ENCODE assay signal across 37 cellular contexts in genomic region chr4:67922697-67923096, GRCh38. TPM values are rescaled to one million over a fixed set of nuclear protein-coding genes. Genes with fewer than 3 reads are reported as not detected.
A peak's percentile ranks its signal among the peaks of the same experiment; 100 is the strongest.
DNase-seq lines count a peak whose midpoint lies in the region; ATAC-seq, FAIRE-seq and TF ChIP-seq lines count a peak whose summit lies in the region.
"Had no signal": no experiment of that assay in that cellular context is flagged by ENCODE, and none has a peak within 500 bp of the region (broad histone marks: within the 10 kb centered on the region; RNA-seq: fewer than 3 reads in every experiment).

No MANE protein-coding gene starts in this region.

- no peak for FAIRE-seq in astrocyte (lab: Jason Lieb, UNC)
- FAIRE-seq: islet of Langerhans, urothelium cell line had no signal

- CTCF ChIA-PET in mammary epithelial cell (lab: Charles Lee; ENCODE audit: low non-redundant PET) (no interaction called here), MCF 10A (lab: Yijun Ruan, JAX) (no interaction called here)
- CTCF ChIA-PET in CD8-positive, alpha-beta T cell (lab: Charles Lee), result no interaction called here
- CTCF ChIA-PET in CD4-positive, alpha-beta memory T cell (lab: Charles Lee; ENCODE audit: partially characterized antibody), result no interaction called here

- H3K27ac Mint-ChIP-seq in MCF 10A (ENCODE audit: low read depth, unreplicated experiment), result no peak overlapping the region
- no peak overlapping the region for H3K27ac Mint-ChIP-seq in astrocyte (ENCODE audit: unreplicated experiment)
- H3K27ac Mint-ChIP-seq in CD8-positive, alpha-beta T cell, result no peak overlapping the region
- H3K27ac Mint-ChIP-seq in CD4-positive, alpha-beta memory T cell, result no peak overlapping the region
- H3K27ac Mint-ChIP-seq: activated naive CD8-positive, alpha-beta T cell treated with anti-CD3 and anti-CD28 coated beads, Interleukin-2, amount 50 U/mL, for 24 hours; mesothelial cell of epicardium; naive thymus-derived CD4-positive, alpha-beta T cell; stimulated activated naive CD8-positive, alpha-beta T cell treated with anti-CD3 and anti-CD28 coated beads, Interleukin-15, Interleukin-2, amounts not matched to agents 100 ng/mL and 50 ng/mL, for 24 hours had no signal

- H3K4me1 ChIP-seq in mammary epithelial cell (ENCODE audit: insufficient read depth, low read length) (no peaks in the 10 kb centered on the region), astrocyte (ENCODE audit: insufficient read depth, low read length) (no peaks in the 10 kb centered on the region)
- no peaks in the 10 kb centered on the region for H3K4me1 ChIP-seq in CD8-positive, alpha-beta T cell (ENCODE audit: insufficient read depth, low read length)
- H3K4me1 ChIP-seq in CD4-positive, alpha-beta memory T cell (ENCODE audit: insufficient read depth, low read length), result no peaks in the 10 kb centered on the region
- H3K4me1 ChIP-seq: gastroesophageal sphincter, prostate gland had no signal

- POLR2A ChIA-PET in MCF 10A (lab: Yijun Ruan, JAX), result no interaction called here
- POLR2A ChIA-PET in CD8-positive, alpha-beta T cell (lab: Charles Lee), result no interaction called here
- POLR2A ChIA-PET in CD4-positive, alpha-beta memory T cell (lab: Charles Lee; ENCODE audit: partially characterized antibody), result no interaction called here

- in situ Hi-C loops in mammary epithelial cell (cut with MboI; ENCODE audit: low sequenced_read_pairs in 2 of 2), result loop anchor here in 1 of 2 donors (5.0 kb wide), 1 partner anchor 45 kb away; no protein-coding TSS in a partner anchor

- H3K36me3 ChIP-seq in mammary epithelial cell (ENCODE audit: insufficient read depth, low read length), result no peaks in the 10 kb centered on the region
- no peaks in the 10 kb centered on the region for H3K36me3 ChIP-seq in astrocyte (ENCODE audit: insufficient read depth, low read length)
- H3K36me3 ChIP-seq in CD8-positive, alpha-beta T cell (ENCODE audit: insufficient read depth, low read length), result no peaks in the 10 kb centered on the region
- no peaks in the 10 kb centered on the region for H3K36me3 ChIP-seq in CD4-positive, alpha-beta memory T cell (ENCODE audit: insufficient read depth, low read length)
- H3K36me3 ChIP-seq: brain microvascular endothelial cell, gastroesophageal sphincter, prostate gland, thoracic aorta, WERI-Rb-1 had no signal

- H3K27me3 ChIP-seq in mammary epithelial cell (ENCODE audit: insufficient read depth, low read length) (no peaks in the 10 kb centered on the region), astrocyte (ENCODE audit: insufficient read depth, low read length) (no peaks in the 10 kb centered on the region)
- no peaks in the 10 kb centered on the region for H3K27me3 ChIP-seq in CD8-positive, alpha-beta T cell (ENCODE audit: insufficient read depth, low read length)
- H3K27me3 ChIP-seq in CD4-positive, alpha-beta memory T cell (ENCODE audit: insufficient read depth, low read length), result no peaks in the 10 kb centered on the region
- H3K27me3 ChIP-seq: brain microvascular endothelial cell, gastroesophageal sphincter had no signal

- H3K4me3 Mint-ChIP-seq in MCF 10A (ENCODE audit: unreplicated experiment) (no peak overlapping the region), astrocyte (ENCODE audit: unreplicated experiment) (no peak overlapping the region)
- H3K4me3 Mint-ChIP-seq in CD8-positive, alpha-beta T cell, result no peak overlapping the region
- H3K4me3 Mint-ChIP-seq in CD4-positive, alpha-beta memory T cell, result no peak overlapping the region
- H3K4me3 Mint-ChIP-seq: activated naive CD8-positive, alpha-beta T cell treated with anti-CD3 and anti-CD28 coated beads, Interleukin-2, amount 50 U/mL, for 24 hours; mesothelial cell of epicardium; naive thymus-derived CD4-positive, alpha-beta T cell; stimulated activated naive CD8-positive, alpha-beta T cell treated with anti-CD3 and anti-CD28 coated beads, Interleukin-15, Interleukin-2, amounts not matched to agents 100 ng/mL and 50 ng/mL, for 24 hours had no signal

- H3K4me2 ChIP-seq in mammary epithelial cell (ENCODE audit: insufficient read depth, low read depth, low read length) (no peak overlapping the region), astrocyte (ENCODE audit: low read length) (no peak overlapping the region)

- no peak overlapping the region for H3K27ac ChIP-seq in mammary epithelial cell (ENCODE audit: insufficient read depth, low read depth, low read length)
- H3K27ac ChIP-seq in astrocyte (ENCODE audit: low read depth, low read length), result no peak overlapping the region
- H3K27ac ChIP-seq in CD8-positive, alpha-beta T cell (ENCODE audit: low read depth, low read length), result no peak overlapping the region
- no peak overlapping the region for H3K27ac ChIP-seq in CD4-positive, alpha-beta memory T cell (ENCODE audit: low read depth, low read length)
- H3K27ac ChIP-seq: brain microvascular endothelial cell, gastroesophageal sphincter, prostate gland, thoracic aorta, WERI-Rb-1 had no signal

- H3K79me2 ChIP-seq in mammary epithelial cell (ENCODE audit: insufficient read depth, low read length), result no peaks in the 10 kb centered on the region
- H3K79me2 ChIP-seq in astrocyte (ENCODE audit: insufficient read depth, low read length), result no peaks in the 10 kb centered on the region

- H3K36me3 Mint-ChIP-seq in MCF 10A (ENCODE audit: insufficient read depth, unreplicated experiment), result no peaks in the 10 kb centered on the region
- no peaks in the 10 kb centered on the region for H3K36me3 Mint-ChIP-seq in astrocyte (ENCODE audit: low read depth, unreplicated experiment)
- H3K36me3 Mint-ChIP-seq in CD8-positive, alpha-beta T cell, result no peaks in the 10 kb centered on the region
- H3K36me3 Mint-ChIP-seq in CD4-positive, alpha-beta memory T cell, result no peaks in the 10 kb centered on the region
- H3K36me3 Mint-ChIP-seq: mesothelial cell of epicardium; naive thymus-derived CD4-positive, alpha-beta T cell had no signal

- H2AFZ ChIP-seq in mammary epithelial cell (ENCODE audit: low read depth, low read length), result no peak overlapping the region
- H2AFZ ChIP-seq in astrocyte (ENCODE audit: low read depth, low read length), result no peak overlapping the region

- dilution Hi-C loops in mammary epithelial cell (cut with HindIII; ENCODE audit: low sequenced_read_pairs), result loop anchor here (5.0 kb wide), 1 partner anchor 45 kb away; no protein-coding TSS in a partner anchor

- H4K20me1 ChIP-seq in mammary epithelial cell (ENCODE audit: insufficient read depth, low read length) (no peaks in the 10 kb centered on the region), astrocyte (ENCODE audit: insufficient read depth, low read length) (no peaks in the 10 kb centered on the region)

- DNase-seq in mammary epithelial cell (peak; percentile 70), MCF 10A (ENCODE audit: unreplicated experiment) (no peak), astrocyte (ENCODE audit: low read depth) (peak; percentile 71), foreskin fibroblast (peak; percentile 61 to 77), hypothalamus (lab: John Stamatoyannopoulos, UW) (no peak)
- DNase-seq in CD8-positive, alpha-beta T cell, result no peak
- DNase-seq in CD4-positive, alpha-beta memory T cell, result no peak
- DNase-seq: activated CD4-positive, alpha-beta T cell treated with anti-CD3 and anti-CD28 coated beads for 48 hours; activated effector memory CD4-positive, alpha-beta T cell treated with anti-CD3 and anti-CD28 coated beads, Interleukin-2, amount 50 U/mL, for 16 hours; activated naive CD8-positive, alpha-beta T cell treated with anti-CD3 and anti-CD28 coated beads, Interleukin-2, amount 50 U/mL, for 24 hours; activated T-cell treated with anti-CD3 and anti-CD28 coated beads, Interleukin-2, amount 50 U/mL, for 1 hour; AML-193; brain microvascular endothelial cell; COR-L47; DMS79 treated with DMSO at 0.1 percent for 48 hours; hippocampal formation; naive thymus-derived CD4-positive, alpha-beta T cell; NCI-H146; nucleus accumbens; OCI-M1; stimulated activated CD4-positive, alpha-beta T cell treated with anti-CD3 and anti-CD28 coated beads, Interleukin-15, amount 100 ng/mL, for 24 hours; WERI-Rb-1 had no signal

- BruUV-seq in mammary epithelial cell (replicated peaks; lab: Mats Ljungman, UMichigan) (no TSS peak), MCF 10A (replicated peaks; lab: Mats Ljungman, UMichigan) (no TSS peak)

- no peak overlapping the region for H3K4me3 ChIP-seq in mammary epithelial cell (replicated peaks in 1 of 3; ENCODE audit: insufficient read depth in 1 of 3, low read depth in 2 of 3, low read length in 3 of 3)
- no peak overlapping the region for H3K4me3 ChIP-seq in astrocyte (ENCODE audit: insufficient read depth, low read depth, low read length)
- no peak overlapping the region for H3K4me3 ChIP-seq in foreskin fibroblast (ENCODE audit: low read depth in 1 of 2, low read length in 2 of 2)
- no peak overlapping the region for H3K4me3 ChIP-seq in CD8-positive, alpha-beta T cell (ENCODE audit: low read depth, low read length)
- no peak overlapping the region for H3K4me3 ChIP-seq in CD4-positive, alpha-beta memory T cell (ENCODE audit: low read length in 2 of 2)
- H3K4me3 ChIP-seq: gastroesophageal sphincter, prostate gland, thoracic aorta had no signal

- H3K9ac ChIP-seq in mammary epithelial cell (ENCODE audit: insufficient read depth, low read length), result no peak overlapping the region
- no peak overlapping the region for H3K9ac ChIP-seq in astrocyte (ENCODE audit: low read length)

- H3K27me3 Mint-ChIP-seq in MCF 10A (ENCODE audit: insufficient read depth, unreplicated experiment) (no peaks in the 10 kb centered on the region), astrocyte (ENCODE audit: low read depth, unreplicated experiment) (no peaks in the 10 kb centered on the region)
- H3K27me3 Mint-ChIP-seq in CD8-positive, alpha-beta T cell (ENCODE audit: low read depth), result peaks cover 3% of the 10 kb centered on the region
- H3K27me3 Mint-ChIP-seq in CD4-positive, alpha-beta memory T cell, result peaks cover 0 to 7% of the 10 kb centered on the region in 2 donors
- H3K27me3 Mint-ChIP-seq: activated naive CD8-positive, alpha-beta T cell treated with anti-CD3 and anti-CD28 coated beads, Interleukin-2, amount 50 U/mL, for 24 hours had no signal

- TF ChIP-seq CTCF in mammary epithelial cell (conservative IDR thresholded peaks at IDR 0.05 in 1 of 2, IDR thresholded peaks at IDR 0.05 in 1 of 2; ENCODE audit: extremely low read depth in 1 of 2, insufficient read depth in 1 of 2, low read depth in 1 of 2, low read length in 2 of 2) (no peak), MCF 10A (IDR thresholded peaks at IDR 0.05; ENCODE audit: unreplicated experiment) (no peak), astrocyte (IDR thresholded peaks at IDR 0.05; ENCODE audit: insufficient read depth, low read depth, low read length) (no peak), foreskin fibroblast (IDR thresholded peaks at IDR 0.05; ENCODE audit: low read depth, low read length) (no peak)
- no peak for TF ChIP-seq CTCF in CD8-positive, alpha-beta T cell (IDR thresholded peaks at IDR 0.05)

- H3K4me1 Mint-ChIP-seq in MCF 10A (ENCODE audit: insufficient read depth, unreplicated experiment), result peaks cover 5% of the 10 kb centered on the region
- H3K4me1 Mint-ChIP-seq in astrocyte (ENCODE audit: low read depth, unreplicated experiment), result no peaks in the 10 kb centered on the region
- H3K4me1 Mint-ChIP-seq in CD8-positive, alpha-beta T cell (ENCODE audit: low read depth), result no peaks in the 10 kb centered on the region
- no peaks in the 10 kb centered on the region for H3K4me1 Mint-ChIP-seq in CD4-positive, alpha-beta memory T cell
- H3K4me1 Mint-ChIP-seq: activated naive CD8-positive, alpha-beta T cell treated with anti-CD3 and anti-CD28 coated beads, Interleukin-2, amount 50 U/mL, for 24 hours; naive thymus-derived CD4-positive, alpha-beta T cell had no signal

- no peak for ATAC-seq in CD8-positive, alpha-beta T cell
- ATAC-seq in HG03521 (IDR thresholded peaks at IDR 0.05; ENCODE audit: unreplicated experiment), result no peak
- ATAC-seq: activated naive CD8-positive, alpha-beta T cell treated with anti-CD3 and anti-CD28 coated beads, Interleukin-2, amount 50 U/mL, for 24 hours; gastroesophageal sphincter; naive thymus-derived CD4-positive, alpha-beta T cell had no signal

- intact Hi-C loops in mammary epithelial cell (cut with micrococcal nuclease) (no loop called here), MCF 10A (cut with micrococcal nuclease) (no loop called here)
- intact Hi-C loops in CD8-positive, alpha-beta T cell (cut with DNase I, micrococcal nuclease), result no loop called here
- intact Hi-C loops in CD4-positive, alpha-beta memory T cell (cut with micrococcal nuclease), result no loop called here

- H3K9me3 Mint-ChIP-seq in MCF 10A (ENCODE audit: unreplicated experiment), result no peaks in the 10 kb centered on the region
- no peaks in the 10 kb centered on the region for H3K9me3 Mint-ChIP-seq in astrocyte (ENCODE audit: unreplicated experiment)
- peaks cover 4% of the 10 kb centered on the region for H3K9me3 Mint-ChIP-seq in CD8-positive, alpha-beta T cell
- peaks cover 0 to 7% (median under 1%) of the 10 kb centered on the region in 8 donors for H3K9me3 Mint-ChIP-seq in CD4-positive, alpha-beta memory T cell
- H3K9me3 Mint-ChIP-seq: activated naive CD8-positive, alpha-beta T cell treated with anti-CD3 and anti-CD28 coated beads, Interleukin-2, amount 50 U/mL, for 24 hours; stimulated activated naive CD8-positive, alpha-beta T cell treated with anti-CD3 and anti-CD28 coated beads, Interleukin-15, Interleukin-2, amounts not matched to agents 100 ng/mL and 50 ng/mL, for 24 hours had no signal

- 54% methylated on average over 4 of the region's 4 CpGs for WGBS in mammary epithelial cell (ENCODE audit: low coverage, missing lambda C conversion rate)

- H3K9me3 ChIP-seq in mammary epithelial cell (replicated peaks; ENCODE audit: insufficient read depth, low read length) (no peaks in the 10 kb centered on the region), astrocyte (ENCODE audit: insufficient read depth, low read depth, low read length) (no peaks in the 10 kb centered on the region)
- no peaks in the 10 kb centered on the region for H3K9me3 ChIP-seq in CD8-positive, alpha-beta T cell (ENCODE audit: low read length)
- H3K9me3 ChIP-seq in CD4-positive, alpha-beta memory T cell (ENCODE audit: control insufficient read depth in 1 of 2, low read length in 2 of 2), result no peaks in the 10 kb centered on the region
- H3K9me3 ChIP-seq: gastroesophageal sphincter, prostate gland, thoracic aorta had no signal

RNA-seq across cellular contexts. Expression of gene TMPRSS11D, which starts 38.9 kb away (rescaled TPM):
- total RNA-seq in mammary epithelial cell (not detected), MCF 10A (2022) (not detected in 2 replicates), astrocyte (not detected in 2 replicates)
- polyA plus RNA-seq in mammary epithelial cell, result 0.02 TPM
- not detected for polyA minus RNA-seq in mammary epithelial cell
- total RNA-seq in CD8-positive, alpha-beta T cell, result not detected
- not detected for total RNA-seq in CD4-positive, alpha-beta memory T cell
- not detected for polyA plus RNA-seq in CD4-positive, alpha-beta memory T cell
- total RNA-seq: A172; activated CD8-positive, alpha-beta memory T cell treated with anti-CD3 and anti-CD28 coated beads for 36 hours; chondrocyte; epithelial cell of proximal tubule; liver; mesothelial cell of epicardium; naive thymus-derived CD4-positive, alpha-beta T cell; NCI-H460; prostate gland; T-helper 2 cell treated with Interferon-gamma antibody and Interleukin-4, amounts not matched to agents 100 ng/mL and 5 ng/mL, for 36 hours; thoracic aorta had no signal
- polyA plus RNA-seq: naive thymus-derived CD4-positive, alpha-beta T cell had no signal

RNA-seq across cellular contexts. Expression of gene TMPRSS11A, which starts 40.6 kb away (rescaled TPM):
- not detected for total RNA-seq in mammary epithelial cell
- polyA plus RNA-seq in mammary epithelial cell, result not detected
- not detected for polyA minus RNA-seq in mammary epithelial cell
- total RNA-seq in MCF 10A (2022), result not detected in 2 replicates
- not detected in 2 replicates for total RNA-seq in astrocyte
- not detected for total RNA-seq in CD8-positive, alpha-beta T cell
- total RNA-seq in CD4-positive, alpha-beta memory T cell, result not detected
- not detected for polyA plus RNA-seq in CD4-positive, alpha-beta memory T cell
- total RNA-seq: A172; activated CD8-positive, alpha-beta memory T cell treated with anti-CD3 and anti-CD28 coated beads for 36 hours; chondrocyte; epithelial cell of proximal tubule; liver; naive thymus-derived CD4-positive, alpha-beta T cell; NCI-H460; T-helper 2 cell treated with Interferon-gamma antibody and Interleukin-4, amounts not matched to agents 100 ng/mL and 5 ng/mL, for 36 hours; thoracic aorta had no signal
- polyA plus RNA-seq: naive thymus-derived CD4-positive, alpha-beta T cell had no signal

Comparison
In these comparisons a context has a peak if more than half of its experiments do, and no peak if none do; other contexts are left out.
1. DNase-seq: peak in mammary epithelial cell (single experiment), astrocyte (single experiment) and foreskin fibroblast (2 of 2); none in MCF 10A (single experiment), CD8-positive, alpha-beta T cell (0 of 7), CD4-positive, alpha-beta memory T cell (0 of 5) and hypothalamus (0 of 51).